Comparison of ENCODE assay signal across 12 cellular contexts in the genomic region with DNA sequence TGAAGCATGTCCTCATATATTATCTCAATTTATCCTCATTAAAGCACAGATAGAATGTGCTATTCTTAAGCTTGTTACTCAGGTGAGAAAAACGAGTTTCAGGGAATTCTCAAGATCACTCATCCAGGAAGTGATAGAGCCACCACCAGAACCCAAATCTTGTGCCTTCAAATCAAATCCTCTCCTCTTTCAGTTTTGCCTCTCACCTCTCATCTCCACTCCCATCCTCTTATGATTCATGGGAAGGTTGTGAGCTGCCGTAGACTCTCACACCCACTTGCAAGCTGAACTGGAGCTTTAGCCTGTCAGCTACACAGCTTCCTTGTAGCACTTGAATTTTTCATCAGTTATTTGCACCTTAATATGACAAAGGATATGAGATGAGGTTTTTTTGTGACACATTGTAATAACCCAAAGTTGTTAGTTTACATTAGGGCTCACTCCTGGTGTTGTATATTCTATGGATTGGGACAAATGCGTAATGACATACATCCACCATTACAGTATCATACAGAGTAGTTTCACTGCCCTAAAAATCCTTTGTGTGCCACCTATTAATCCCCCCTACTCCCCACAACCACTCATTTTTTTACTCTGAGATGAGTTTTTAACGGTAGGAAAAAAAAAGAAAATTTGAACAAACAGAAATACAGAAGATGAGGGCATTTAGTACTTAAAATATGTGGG. TPM values are rescaled to one million over a fixed set of nuclear protein-coding genes. Genes with fewer than 3 reads are reported as not detected.
DNase-seq lines count a peak whose midpoint lies in the region; ATAC-seq and TF ChIP-seq lines count a peak whose summit lies in the region.
"Had no signal": no experiment of that assay in that cellular context is flagged by ENCODE, and none has a peak within 500 bp of the region (broad histone marks: within the 10 kb centered on the region; RNA-seq: fewer than 3 reads in every experiment).

No MANE protein-coding gene starts in this region.

- no peak for TF ChIP-seq EP300 in upper lobe of left lung (IDR thresholded peaks at IDR 0.05)

- H3K27ac ChIP-seq in upper lobe of left lung: no peak overlapping the region

- ATAC-seq in GM18861 (IDR thresholded peaks at IDR 0.05; ENCODE audit: unreplicated experiment) (peak; percentile 15), HG03097 (IDR thresholded peaks at IDR 0.05; ENCODE audit: low FRiP score, unreplicated experiment) (peak; percentile 25), upper lobe of left lung (ENCODE audit: low FRiP score in 2 of 2) (no peak), GM21390 (IDR thresholded peaks at IDR 0.05; ENCODE audit: unreplicated experiment) (no peak)

- intact Hi-C loops in activated T-helper 1 cell treated with anti-CD3 and anti-CD28 coated beads, Interleukin-12 subunit alpha, Interleukin-12 subunit beta, Interleukin-2, Interleukin-4 antibody, amounts not matched to agents 30 ng/mL and 10 ng/mL and 1 ng/mL, durations not matched to agents 14 hours and 24 hours and 36 hours (cut with micrococcal nuclease): loop anchor here (1.0 to 5.0 kb wide), 4 partner anchors 8 to 685 kb away; partner anchors contain the start of gene CPOX

- H3K4me3 Mint-ChIP-seq in activated T-helper 1 cell treated with anti-CD3 and anti-CD28 coated beads, Interleukin-12 subunit alpha, Interleukin-12 subunit beta, Interleukin-2, Interleukin-4 antibody, amounts not matched to agents 30 ng/mL and 10 ng/mL and 1 ng/mL, durations not matched to agents 14 hours and 24 hours and 36 hours: peak overlapping the region; percentile 83

- no peak for TF ChIP-seq CTCF in upper lobe of left lung (IDR thresholded peaks at IDR 0.05)

- peaks cover 6% of the 10 kb centered on the region for H3K9me3 Mint-ChIP-seq in activated T-helper 1 cell treated with anti-CD3 and anti-CD28 coated beads, Interleukin-12 subunit alpha, Interleukin-12 subunit beta, Interleukin-2, Interleukin-4 antibody, amounts not matched to agents 30 ng/mL and 10 ng/mL and 1 ng/mL, durations not matched to agents 14 hours and 24 hours and 36 hours

- TF ChIP-seq POLR2A in upper lobe of left lung (IDR thresholded peaks at IDR 0.05): no peak

- DNase-seq in activated T-helper 1 cell treated with anti-CD3 and anti-CD28 coated beads, Interleukin-12 subunit alpha, Interleukin-12 subunit beta, Interleukin-2, Interleukin-4 antibody, amounts not matched to agents 30 ng/mL and 10 ng/mL and 1 ng/mL, durations not matched to agents 14 hours and 24 hours and 36 hours (ENCODE audit: low spot score): peak; percentile 59
- peak; percentile 32 for DNase-seq in stimulated activated CD4-positive, alpha-beta T cell treated with anti-CD3 and anti-CD28 coated beads, Interleukin-2, amount 100 ng/mL, for 4 hours (ENCODE audit: low read depth)
- DNase-seq in occipital lobe (lab: John Stamatoyannopoulos, UW) (no peak), upper lobe of left lung (no peak), NCI-H1436 treated with DMSO at 0.1 percent for 48 hours (lab: John Stamatoyannopoulos, UW) (no peak)
- DNase-seq: EL, MG63, Right ventricle myocardium superior had no signal

- peaks cover 24% of the 10 kb centered on the region for H3K36me3 Mint-ChIP-seq in activated T-helper 1 cell treated with anti-CD3 and anti-CD28 coated beads, Interleukin-12 subunit alpha, Interleukin-12 subunit beta, Interleukin-2, Interleukin-4 antibody, amounts not matched to agents 30 ng/mL and 10 ng/mL and 1 ng/mL, durations not matched to agents 14 hours and 24 hours and 36 hours (ENCODE audit: low read depth)

- no peaks in the 10 kb centered on the region for H3K9me3 ChIP-seq in upper lobe of left lung
- H3K9me3 ChIP-seq: MG63 had no signal

- peaks cover 0 to 4% (median 0%) of the 10 kb centered on the region in 4 donors for H3K4me1 ChIP-seq in upper lobe of left lung

- no peaks in the 10 kb centered on the region for H3K27me3 ChIP-seq in upper lobe of left lung
- H3K27me3 ChIP-seq: MG63 had no signal

- peak overlapping the region; percentile 98 for H3K27ac Mint-ChIP-seq in activated T-helper 1 cell treated with anti-CD3 and anti-CD28 coated beads, Interleukin-12 subunit alpha, Interleukin-12 subunit beta, Interleukin-2, Interleukin-4 antibody, amounts not matched to agents 30 ng/mL and 10 ng/mL and 1 ng/mL, durations not matched to agents 14 hours and 24 hours and 36 hours

- WGBS in upper lobe of left lung, 2 donors: 57 to 72% methylated on average over 4 of the region's 4 CpGs

- H3K27me3 Mint-ChIP-seq in activated T-helper 1 cell treated with anti-CD3 and anti-CD28 coated beads, Interleukin-12 subunit alpha, Interleukin-12 subunit beta, Interleukin-2, Interleukin-4 antibody, amounts not matched to agents 30 ng/mL and 10 ng/mL and 1 ng/mL, durations not matched to agents 14 hours and 24 hours and 36 hours (ENCODE audit: insufficient read depth): no peaks in the 10 kb centered on the region

- H3K36me3 ChIP-seq in upper lobe of left lung: no peaks in the 10 kb centered on the region
- H3K36me3 ChIP-seq: MG63 had no signal

- H3K4me3 ChIP-seq in upper lobe of left lung: no peak overlapping the region
- H3K4me3 ChIP-seq: MG63 had no signal

- H3K4me1 Mint-ChIP-seq in activated T-helper 1 cell treated with anti-CD3 and anti-CD28 coated beads, Interleukin-12 subunit alpha, Interleukin-12 subunit beta, Interleukin-2, Interleukin-4 antibody, amounts not matched to agents 30 ng/mL and 10 ng/mL and 1 ng/mL, durations not matched to agents 14 hours and 24 hours and 36 hours (ENCODE audit: low read depth): peaks cover 94% of the 10 kb centered on the region

RNA-seq across cellular contexts. Expression of gene GPR15, which starts 25.7 kb away (rescaled TPM):
- 5.6 and 6.8 TPM in 2 replicates for total RNA-seq in activated T-helper 1 cell treated with anti-CD3 and anti-CD28 coated beads, Interleukin-12 subunit alpha, Interleukin-12 subunit beta, Interleukin-2, Interleukin-4 antibody, amounts not matched to agents 30 ng/mL and 10 ng/mL and 1 ng/mL, durations not matched to agents 14 hours and 24 hours and 36 hours
- total RNA-seq in occipital lobe (not detected), upper lobe of left lung (1 to 10 TPM in 3 of 6 donors, under 1 TPM in 1, not detected in 2; 0.98 to 2.1 (median 1.1) TPM)
- total RNA-seq: fibroblast of villous mesenchyme, Right ventricle myocardium superior had no signal

RNA-seq across cellular contexts. Expression of gene CLDND1, which starts 34.8 kb away (rescaled TPM):
- total RNA-seq in activated T-helper 1 cell treated with anti-CD3 and anti-CD28 coated beads, Interleukin-12 subunit alpha, Interleukin-12 subunit beta, Interleukin-2, Interleukin-4 antibody, amounts not matched to agents 30 ng/mL and 10 ng/mL and 1 ng/mL, durations not matched to agents 14 hours and 24 hours and 36 hours: 314 and 328 TPM in 2 replicates
- total RNA-seq in occipital lobe (141 TPM), upper lobe of left lung (10 to 100 TPM; 23.9 to 91.2 (median 70.1) TPM)

RNA-seq across cellular contexts. Expression of gene CPOX, which starts 35.9 kb away (rescaled TPM):
- total RNA-seq in activated T-helper 1 cell treated with anti-CD3 and anti-CD28 coated beads, Interleukin-12 subunit alpha, Interleukin-12 subunit beta, Interleukin-2, Interleukin-4 antibody, amounts not matched to agents 30 ng/mL and 10 ng/mL and 1 ng/mL, durations not matched to agents 14 hours and 24 hours and 36 hours: 42.2 and 47.4 TPM in 2 replicates
- 20.3 TPM for total RNA-seq in occipital lobe
- total RNA-seq in upper lobe of left lung: 10 to 100 TPM; 13.4 to 44.0 (median 23.6) TPM

RNA-seq across cellular contexts. Expression of gene OR5K2, which starts 60.0 kb away (rescaled TPM):
- total RNA-seq in activated T-helper 1 cell treated with anti-CD3 and anti-CD28 coated beads, Interleukin-12 subunit alpha, Interleukin-12 subunit beta, Interleukin-2, Interleukin-4 antibody, amounts not matched to agents 30 ng/mL and 10 ng/mL and 1 ng/mL, durations not matched to agents 14 hours and 24 hours and 36 hours: not detected in 2 replicates
- total RNA-seq in occipital lobe: not detected
- total RNA-seq in upper lobe of left lung: not detected
- total RNA-seq: fibroblast of villous mesenchyme, Right ventricle myocardium superior had no signal

Comparison
In these comparisons a context has a peak if more than half of its experiments do, and no peak if none do; other contexts are left out.
1. ATAC-seq: peak in GM18861 (single experiment) and HG03097 (single experiment); none in upper lobe of left lung (0 of 2) and GM21390 (single experiment).
2. DNase-seq: peak in activated T-helper 1 cell treated with anti-CD3 and anti-CD28 coated beads, Interleukin-12 subunit alpha, Interleukin-12 subunit beta, Interleukin-2, Interleukin-4 antibody, amounts not matched to agents 30 ng/mL and 10 ng/mL and 1 ng/mL, durations not matched to agents 14 hours and 24 hours and 36 hours (single experiment) and stimulated activated CD4-positive, alpha-beta T cell treated with anti-CD3 and anti-CD28 coated beads, Interleukin-2, amount 100 ng/mL, for 4 hours (single experiment); none in occipital lobe (single experiment), upper lobe of left lung (0 of 2) and NCI-H1436 treated with DMSO at 0.1 percent for 48 hours (single experiment).